Comparison of ENCODE assay signal across 9 cellular contexts in the genomic region with DNA sequence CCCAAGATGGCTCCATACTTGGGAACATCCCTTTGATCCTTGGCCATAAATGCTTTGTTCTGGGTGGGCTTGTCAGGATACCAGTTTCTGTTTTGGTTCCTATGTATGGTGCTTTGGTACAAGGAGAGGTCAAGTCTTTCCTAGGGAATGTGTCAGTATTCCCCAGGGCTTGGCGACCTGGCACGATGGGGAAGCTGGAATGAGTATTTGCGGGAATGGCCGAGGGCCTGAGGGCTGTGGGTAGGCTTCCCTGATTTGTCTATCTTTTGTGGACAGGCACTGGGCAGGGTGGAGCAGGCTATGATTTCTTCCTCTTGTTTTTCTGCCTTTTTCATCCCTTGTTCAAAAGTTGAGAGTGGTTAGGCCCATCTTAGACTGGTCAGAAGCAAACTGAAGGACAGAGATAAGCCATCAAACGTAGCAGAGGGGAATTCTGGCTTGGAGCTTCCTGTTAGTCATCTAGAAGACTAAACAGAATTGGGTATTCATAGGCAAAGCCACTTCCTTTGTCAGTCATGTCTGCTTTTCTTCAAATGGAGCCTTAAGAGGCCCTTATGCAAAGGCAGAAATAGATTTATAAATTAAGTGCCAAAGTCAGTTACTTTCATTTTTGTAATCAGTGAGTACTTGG. TPM values are rescaled to one million over a fixed set of nuclear protein-coding genes. Genes with fewer than 3 reads are reported as not detected.
A peak's percentile ranks its signal among the peaks of the same experiment; 100 is the strongest.
DNase-seq lines count a peak whose midpoint lies in the region; ATAC-seq, FAIRE-seq and TF ChIP-seq lines count a peak whose summit lies in the region.
"Had no signal": no experiment of that assay in that cellular context is flagged by ENCODE, and none has a peak within 500 bp of the region (broad histone marks: within the 10 kb centered on the region; RNA-seq: fewer than 3 reads in every experiment).

No MANE protein-coding gene starts in this region.

- peaks cover 71% of the 10 kb centered on the region for H3K36me3 Mint-ChIP-seq in activated CD8-positive, alpha-beta T cell treated with anti-CD3 and anti-CD28 coated beads for 36 hours (ENCODE audit: low read depth)

- H2AK5ac ChIP-seq in trophoblast cell (ENCODE audit: low read length): no peak overlapping the region

- H2BK120ac ChIP-seq in trophoblast cell (ENCODE audit: insufficient read depth, low read length, poor library complexity): no peak overlapping the region

- H3K4me2 ChIP-seq in BLaER1 (peak overlapping the region; percentile 58), trophoblast cell (ENCODE audit: low read length) (no peak overlapping the region)

- H3K27ac ChIP-seq in BLaER1: peak overlapping the region; percentile 53; the same call in 1 of the 2 replicates
- H3K27ac ChIP-seq in trophoblast cell (ENCODE audit: low read depth, low read length): peak overlapping the region; percentile 7
- H3K27ac ChIP-seq in kidney (ENCODE audit: low read depth in 2 of 2, low read length in 2 of 2): no peak overlapping the region

- no peak overlapping the region for H4K91ac ChIP-seq in trophoblast cell (ENCODE audit: low read depth, low read length)

- H3K4ac ChIP-seq in trophoblast cell (ENCODE audit: low read depth, low read length): no peak overlapping the region

- no peak overlapping the region for H3K4me3 ChIP-seq in BLaER1
- H3K4me3 ChIP-seq in trophoblast cell (ENCODE audit: low read depth, low read length): no peak overlapping the region
- H3K4me3 ChIP-seq in kidney (ENCODE audit: low read length in 2 of 2): no peak overlapping the region

- peaks cover 1% of the 10 kb centered on the region for H3K79me2 ChIP-seq in trophoblast cell (ENCODE audit: control insufficient read depth, insufficient read depth, low read length, poor library complexity)

- POLR2A ChIA-PET in activated CD8-positive, alpha-beta T cell treated with anti-CD3 and anti-CD28 coated beads for 36 hours (lab: Charles Lee): interaction anchor here (0.9 to 9.7 kb wide), 4 partner anchors 12 to 67 kb away, joined by 3 to 82 read pairs (median 3); partner anchors contain the start of genes DOCK2 and SPDL1

- peak; percentile 39 for ATAC-seq in GM19043 (IDR thresholded peaks at IDR 0.05; ENCODE audit: low read depth, unreplicated experiment)
- peak; percentile 48 for ATAC-seq in HG03196 (IDR thresholded peaks at IDR 0.05; ENCODE audit: unreplicated experiment)
- peak; percentile 72 for ATAC-seq in activated CD8-positive, alpha-beta T cell treated with anti-CD3 and anti-CD28 coated beads for 36 hours
- ATAC-seq: HCT116 had no signal

- CTCF ChIA-PET in activated CD8-positive, alpha-beta T cell treated with anti-CD3 and anti-CD28 coated beads for 36 hours (lab: Charles Lee): no interaction called here

- H3K27me3 ChIP-seq in BLaER1: no peaks in the 10 kb centered on the region
- H3K27me3 ChIP-seq in trophoblast cell (ENCODE audit: insufficient read depth, low read length): no peaks in the 10 kb centered on the region

- H3K9ac ChIP-seq in BLaER1: no peak overlapping the region
- H3K9ac ChIP-seq in trophoblast cell (ENCODE audit: low read length): no peak overlapping the region
- no peak overlapping the region for H3K9ac ChIP-seq in kidney (ENCODE audit: low read length in 2 of 2)

- H3K79me1 ChIP-seq in trophoblast cell (ENCODE audit: low read length): no peaks in the 10 kb centered on the region

- H2AFZ ChIP-seq in trophoblast cell (ENCODE audit: insufficient read depth, low read length, poor library complexity): no peak overlapping the region

- peak overlapping the region; percentile 42 for H3K4me3 Mint-ChIP-seq in activated CD8-positive, alpha-beta T cell treated with anti-CD3 and anti-CD28 coated beads for 36 hours

- H4K20me1 ChIP-seq in BLaER1: peaks cover 84% of the 10 kb centered on the region

- intact Hi-C loops in activated CD8-positive, alpha-beta T cell treated with anti-CD3 and anti-CD28 coated beads for 36 hours (cut with micrococcal nuclease): no loop called here
- intact Hi-C loops in kidney (cut with DNase I): no loop called here

- TF ChIP-seq CTCF in activated CD8-positive, alpha-beta T cell treated with anti-CD3 and anti-CD28 coated beads for 36 hours (IDR thresholded peaks at IDR 0.05): no peak
- TF ChIP-seq CTCF in kidney (IDR thresholded peaks at IDR 0.05; ENCODE audit: borderline replicate concordance, extremely low read depth, insufficient read depth): no peak

- H2BK5ac ChIP-seq in trophoblast cell (ENCODE audit: low read depth, low read length, poor library complexity): no peak overlapping the region

- H3K18ac ChIP-seq in trophoblast cell (ENCODE audit: low read length): no peak overlapping the region

- peaks cover 96% of the 10 kb centered on the region for H3K4me1 Mint-ChIP-seq in activated CD8-positive, alpha-beta T cell treated with anti-CD3 and anti-CD28 coated beads for 36 hours (ENCODE audit: low read depth)

- peak overlapping the region; percentile 85 for H3K27ac Mint-ChIP-seq in activated CD8-positive, alpha-beta T cell treated with anti-CD3 and anti-CD28 coated beads for 36 hours

- peak; percentile 52 for DNase-seq in activated CD8-positive, alpha-beta T cell treated with anti-CD3 and anti-CD28 coated beads for 36 hours
- DNase-seq in trophoblast cell (peak in 1 of 2 donors; percentile 28), HuH-7 (ENCODE audit: low spot score) (no peak), kidney (no peak), middle frontal gyrus (ENCODE audit: extremely low spot score, low spot score) (no peak)

- H3K14ac ChIP-seq in trophoblast cell (ENCODE audit: low read length): no peak overlapping the region

- H3K4me1 ChIP-seq in BLaER1 (peaks cover 40% of the 10 kb centered on the region), trophoblast cell (ENCODE audit: control insufficient read depth in 1 of 2, insufficient read depth in 2 of 2, low read length in 2 of 2) (peaks cover 4 to 13% of the 10 kb centered on the region in 2 experiments), kidney (ENCODE audit: control insufficient read depth in 1 of 2, insufficient read depth in 1 of 2, low read depth in 1 of 2, low read length in 2 of 2) (no peaks in the 10 kb centered on the region)

- H3K9me3 ChIP-seq in BLaER1 (no peaks in the 10 kb centered on the region), trophoblast cell (ENCODE audit: insufficient read depth, low read depth, low read length) (peaks cover 2% of the 10 kb centered on the region), kidney (ENCODE audit: control insufficient read depth in 1 of 2, low read length in 2 of 2) (no peaks in the 10 kb centered on the region)

- H4K8ac ChIP-seq in trophoblast cell (ENCODE audit: low read depth, low read length): no peak overlapping the region

- no peak overlapping the region for H2BK12ac ChIP-seq in trophoblast cell (ENCODE audit: low read length)

- H4K12ac ChIP-seq in trophoblast cell (ENCODE audit: low read depth, low read length): no peak overlapping the region

- no peak for FAIRE-seq in kidney (lab: Jason Lieb, UNC)

- WGBS in trophoblast cell (ENCODE audit: extremely low coverage, insufficient coverage, insufficient read length): no CpG with 5 or more reads among the region's 5 CpGs

- peaks cover 62% of the 10 kb centered on the region for H3K36me3 ChIP-seq in BLaER1
- H3K36me3 ChIP-seq in trophoblast cell (ENCODE audit: control insufficient read depth in 1 of 2, insufficient read depth in 2 of 2, low read length in 2 of 2): no peaks in the 10 kb centered on the region
- H3K36me3 ChIP-seq in kidney (ENCODE audit: control insufficient read depth in 1 of 2, insufficient read depth in 2 of 2, low read length in 2 of 2): no peaks in the 10 kb centered on the region

- H3K27me3 Mint-ChIP-seq in activated CD8-positive, alpha-beta T cell treated with anti-CD3 and anti-CD28 coated beads for 36 hours: no peaks in the 10 kb centered on the region

- no peaks in the 10 kb centered on the region for H3K9me3 Mint-ChIP-seq in activated CD8-positive, alpha-beta T cell treated with anti-CD3 and anti-CD28 coated beads for 36 hours

- no peak overlapping the region for H3K23ac ChIP-seq in trophoblast cell (ENCODE audit: low read length)

RNA-seq across cellular contexts. Expression of gene DOCK2, which starts 13.7 kb away (rescaled TPM):
- total RNA-seq in activated CD8-positive, alpha-beta T cell treated with anti-CD3 and anti-CD28 coated beads for 36 hours: 100 to 1,000 TPM; 180 to 181 TPM
- 0.07 and 0.08 TPM in 2 replicates for polyA plus RNA-seq in trophoblast cell (2013)
- total RNA-seq in kidney: 42.0 TPM
- 1.0 TPM for polyA plus RNA-seq in kidney (ENCODE audit: insufficient read depth, low read depth, low replicate concordance)

Comparison
In these comparisons a context has a peak if more than half of its experiments do, and no peak if none do; other contexts are left out.
1. H3K27ac ChIP-seq: peak in BLaER1 (single experiment) and trophoblast cell (single experiment); none in kidney (0 of 2).
2. Peak in every context shown above with its lines, with median percentiles within 50 percentile points of each other: ATAC-seq.